Comparison of ENCODE assay signal across 1 cellular context in the genomic region with DNA sequence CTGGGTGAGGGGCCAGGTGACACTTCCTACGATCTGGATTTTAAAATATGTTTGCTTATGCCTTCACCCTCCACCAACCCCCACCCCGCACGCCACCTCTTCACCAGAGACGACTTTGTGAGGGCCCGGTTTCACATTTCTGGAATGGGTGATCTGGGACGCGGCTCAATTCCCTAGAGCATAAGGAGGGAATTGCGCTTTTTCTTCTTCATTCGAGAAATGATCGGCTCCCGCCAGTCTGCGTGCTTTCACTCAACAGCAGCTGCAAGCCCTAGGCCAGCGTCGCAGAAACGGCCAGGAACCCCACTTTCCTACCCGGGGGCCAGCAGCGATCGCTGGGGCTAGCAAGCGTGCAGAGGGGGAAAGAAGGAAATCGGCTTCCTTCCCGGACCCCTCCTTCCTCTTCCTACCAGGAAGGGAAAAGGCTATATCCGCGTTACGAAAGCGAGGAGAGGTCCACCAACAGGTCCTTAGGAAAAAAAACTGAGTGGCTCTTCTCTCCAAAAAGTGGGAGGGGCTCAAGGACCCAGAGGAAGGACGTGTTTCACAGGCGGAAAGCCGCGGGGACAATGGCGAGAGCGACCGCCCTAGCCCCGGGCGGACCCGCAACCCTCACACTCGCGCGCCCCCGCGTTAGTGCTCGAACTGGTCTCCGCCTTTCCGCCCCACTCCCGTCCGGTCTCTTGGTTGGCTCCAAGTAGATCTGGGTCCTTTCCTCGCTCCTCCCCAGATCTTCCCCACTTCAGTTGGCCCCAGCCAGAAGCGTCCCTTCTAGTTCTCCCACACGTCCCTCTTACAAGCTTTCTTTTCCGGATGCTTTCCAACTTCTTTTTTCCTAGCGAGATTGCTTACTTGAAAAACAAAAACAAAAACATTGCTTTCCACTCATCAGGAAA.
A peak's percentile ranks its signal among the peaks of the same experiment; 100 is the strongest.
TF ChIP-seq lines count a peak whose summit lies in the region.

No MANE protein-coding gene starts in this region.

TF ChIP-seq in HEK293, 187 proteins besides CTCF, POLR2A, EP300 and RAD21 (continued from another document and continues in another):
- TF ChIP-seq ZNF610 (tag by site-specific recombination; IDR thresholded peaks at IDR 0.05; ENCODE audit: borderline replicate concordance) (no peak), MEIS1 (CRISPR knock-in tag; IDR thresholded peaks at IDR 0.05; ENCODE audit: borderline replicate concordance) (no peak), TCF7L2 (IDR thresholded peaks at IDR 0.05; ENCODE audit: borderline replicate concordance, low read depth, low read length) (no peak), ZNF76 (tag by site-specific recombination; IDR thresholded peaks at IDR 0.05; ENCODE audit: borderline replicate concordance, low read depth) (no peak), ZNF211 (tag by site-specific recombination; IDR thresholded peaks at IDR 0.05; ENCODE audit: low read depth) (no peak), ZBTB20 (tag by site-specific recombination; IDR thresholded peaks at IDR 0.05) (peak; percentile 66; the same call in 1 of the 2 replicates), ZNF624 (tag by site-specific recombination; IDR thresholded peaks at IDR 0.05) (no peak), ZNF112 (tag by site-specific recombination; IDR thresholded peaks at IDR 0.05) (no peak), ZNF292 (tag by site-specific recombination; IDR thresholded peaks at IDR 0.05; ENCODE audit: borderline replicate concordance, low read depth) (no peak), ZBTB17 (tag by site-specific recombination; IDR thresholded peaks at IDR 0.05) (0 out of 2 replicates have a peak, but pooled peaks have one; percentile 34), ZNF837 (tag by site-specific recombination; IDR thresholded peaks at IDR 0.05) (no peak), IKZF3 (tag by site-specific recombination; IDR thresholded peaks at IDR 0.05) (peak; percentile 62; the same call in 1 of the 2 replicates), OVOL3 (tag by site-specific recombination; IDR thresholded peaks at IDR 0.05) (no peak), FEZF1 (tag by site-specific recombination; IDR thresholded peaks at IDR 0.05) (peak; percentile 81), MZF1 (tag by site-specific recombination; IDR thresholded peaks at IDR 0.05; ENCODE audit: borderline replicate concordance) (no peak; the same call in 1 of the 2 replicates), ZFP41 (tag by site-specific recombination; IDR thresholded peaks at IDR 0.05; ENCODE audit: borderline replicate concordance) (no peak), REPIN1 (tag by site-specific recombination; IDR thresholded peaks at IDR 0.05; ENCODE audit: low read depth) (no peak), ZNF747 (tag by site-specific recombination; IDR thresholded peaks at IDR 0.05) (no peak), ZNF777 (tag by site-specific recombination; IDR thresholded peaks at IDR 0.05; ENCODE audit: borderline replicate concordance) (no peak), ZBTB21 (tag by site-specific recombination; IDR thresholded peaks at IDR 0.05) (no peak), ZNF416 (tag by site-specific recombination; IDR thresholded peaks at IDR 0.05) (no peak), ZNF391 (tag by site-specific recombination; IDR thresholded peaks at IDR 0.05; ENCODE audit: borderline replicate concordance, low read depth) (no peak; the same call in 1 of the 2 replicates), ZNF10 (tag by site-specific recombination; IDR thresholded peaks at IDR 0.05) (no peak), ZNF571 (tag by site-specific recombination; IDR thresholded peaks at IDR 0.05) (no peak), ZNF169 (tag by site-specific recombination; IDR thresholded peaks at IDR 0.05) (no peak), ZNF24 (tag by site-specific recombination; IDR thresholded peaks at IDR 0.05) (no peak), ZFHX2 (tag by site-specific recombination; conservative IDR thresholded peaks at IDR 0.05) (peak; percentile 81), ZIC2 (tag by site-specific recombination; IDR thresholded peaks at IDR 0.05) (no peak), ZNF510 (tag by site-specific recombination; IDR thresholded peaks at IDR 0.05; ENCODE audit: insufficient replicate concordance) (no peak), HOXC10 (CRISPR knock-in tag; IDR thresholded peaks at IDR 0.05) (no peak), SCRT2 (tag by site-specific recombination; IDR thresholded peaks at IDR 0.05) (peak; percentile 98), ZNF155 (tag by site-specific recombination; IDR thresholded peaks at IDR 0.05) (no peak), ZNF239 (tag by site-specific recombination; IDR thresholded peaks at IDR 0.05) (no peak), ZNF768 (tag by site-specific recombination; IDR thresholded peaks at IDR 0.05) (no peak), ZNF843 (tag by site-specific recombination; IDR thresholded peaks at IDR 0.05) (no peak), ZNF274 (IDR thresholded peaks at IDR 0.05; ENCODE audit: low read length) (no peak), ZNF274 (tag by site-specific recombination; IDR thresholded peaks at IDR 0.05; ENCODE audit: borderline replicate concordance) (no peak), EGR2 (tag by site-specific recombination; IDR thresholded peaks at IDR 0.05; ENCODE audit: low read depth) (peak; percentile 87), ZBTB48 (tag by site-specific recombination; IDR thresholded peaks at IDR 0.05) (no peak; the same call in none of the 2 replicates), ZNF366 (tag by site-specific recombination; conservative IDR thresholded peaks at IDR 0.05) (peak; percentile 67), ZNF654 (tag by site-specific recombination; IDR thresholded peaks at IDR 0.05; ENCODE audit: low read depth) (no peak), SP2 (tag by site-specific recombination; IDR thresholded peaks at IDR 0.05) (peak; percentile 95), ZNF350 (tag by site-specific recombination; IDR thresholded peaks at IDR 0.05) (no peak), ZNF600 (tag by site-specific recombination; IDR thresholded peaks at IDR 0.05) (peak; percentile 57; the same call in 1 of the 2 replicates)
- TF ChIP-seq, protein P1, sequence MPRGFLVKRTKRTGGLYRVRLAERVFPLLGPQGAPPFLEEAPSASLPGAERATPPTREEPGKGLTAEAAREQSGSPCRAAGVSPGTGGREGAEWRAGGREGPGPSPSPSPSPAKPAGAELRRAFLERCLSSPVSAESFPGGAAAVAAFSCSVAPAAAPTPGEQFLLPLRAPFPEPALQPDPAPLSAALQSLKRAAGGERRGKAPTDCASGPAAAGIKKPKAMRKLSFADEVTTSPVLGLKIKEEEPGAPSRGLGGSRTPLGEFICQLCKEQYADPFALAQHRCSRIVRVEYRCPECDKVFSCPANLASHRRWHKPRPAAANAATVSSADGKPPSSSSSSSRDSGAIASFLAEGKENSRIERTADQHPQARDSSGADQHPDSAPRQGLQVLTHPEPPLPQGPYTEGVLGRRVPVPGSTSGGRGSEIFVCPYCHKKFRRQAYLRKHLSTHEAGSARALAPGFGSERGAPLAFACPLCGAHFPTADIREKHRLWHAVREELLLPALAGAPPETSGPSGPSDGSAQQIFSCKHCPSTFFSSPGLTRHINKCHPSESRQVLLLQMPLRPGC (tag by site-specific recombination; IDR thresholded peaks at IDR 0.05) = peak; percentile 16; the same call in 1 of the 2 replicates
- TF ChIP-seq, protein P2, sequence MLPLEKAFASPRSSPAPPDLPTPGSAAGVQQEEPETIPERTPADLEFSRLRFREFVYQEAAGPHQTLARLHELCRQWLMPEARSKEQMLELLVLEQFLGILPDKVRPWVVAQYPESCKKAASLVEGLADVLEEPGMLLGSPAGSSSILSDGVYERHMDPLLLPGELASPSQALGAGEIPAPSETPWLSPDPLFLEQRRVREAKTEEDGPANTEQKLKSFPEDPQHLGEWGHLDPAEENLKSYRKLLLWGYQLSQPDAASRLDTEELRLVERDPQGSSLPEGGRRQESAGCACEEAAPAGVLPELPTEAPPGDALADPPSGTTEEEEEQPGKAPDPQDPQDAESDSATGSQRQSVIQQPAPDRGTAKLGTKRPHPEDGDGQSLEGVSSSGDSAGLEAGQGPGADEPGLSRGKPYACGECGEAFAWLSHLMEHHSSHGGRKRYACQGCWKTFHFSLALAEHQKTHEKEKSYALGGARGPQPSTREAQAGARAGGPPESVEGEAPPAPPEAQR (tag by site-specific recombination; IDR thresholded peaks at IDR 0.05) = no peak
- TF ChIP-seq, protein P3, sequence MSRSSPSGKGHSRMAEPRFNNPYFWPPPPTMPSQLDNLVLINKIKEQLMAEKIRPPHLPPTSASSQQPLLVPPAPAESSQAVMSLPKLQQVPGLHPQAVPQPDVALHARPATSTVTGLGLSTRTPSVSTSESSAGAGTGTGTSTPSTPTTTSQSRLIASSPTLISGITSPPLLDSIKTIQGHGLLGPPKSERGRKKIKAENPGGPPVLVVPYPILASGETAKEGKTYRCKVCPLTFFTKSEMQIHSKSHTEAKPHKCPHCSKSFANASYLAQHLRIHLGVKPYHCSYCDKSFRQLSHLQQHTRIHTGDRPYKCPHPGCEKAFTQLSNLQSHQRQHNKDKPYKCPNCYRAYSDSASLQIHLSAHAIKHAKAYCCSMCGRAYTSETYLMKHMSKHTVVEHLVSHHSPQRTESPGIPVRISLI (tag by site-specific recombination; IDR thresholded peaks at IDR 0.05) = peak; percentile 88; the same call in 1 of the 2 replicates
- TF ChIP-seq, protein P4, sequence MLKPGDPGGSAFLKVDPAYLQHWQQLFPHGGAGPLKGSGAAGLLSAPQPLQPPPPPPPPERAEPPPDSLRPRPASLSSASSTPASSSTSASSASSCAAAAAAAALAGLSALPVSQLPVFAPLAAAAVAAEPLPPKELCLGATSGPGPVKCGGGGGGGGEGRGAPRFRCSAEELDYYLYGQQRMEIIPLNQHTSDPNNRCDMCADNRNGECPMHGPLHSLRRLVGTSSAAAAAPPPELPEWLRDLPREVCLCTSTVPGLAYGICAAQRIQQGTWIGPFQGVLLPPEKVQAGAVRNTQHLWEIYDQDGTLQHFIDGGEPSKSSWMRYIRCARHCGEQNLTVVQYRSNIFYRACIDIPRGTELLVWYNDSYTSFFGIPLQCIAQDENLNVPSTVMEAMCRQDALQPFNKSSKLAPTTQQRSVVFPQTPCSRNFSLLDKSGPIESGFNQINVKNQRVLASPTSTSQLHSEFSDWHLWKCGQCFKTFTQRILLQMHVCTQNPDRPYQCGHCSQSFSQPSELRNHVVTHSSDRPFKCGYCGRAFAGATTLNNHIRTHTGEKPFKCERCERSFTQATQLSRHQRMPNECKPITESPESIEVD (tag by site-specific recombination; IDR thresholded peaks at IDR 0.05) = no peak
- TF ChIP-seq, protein P5, sequence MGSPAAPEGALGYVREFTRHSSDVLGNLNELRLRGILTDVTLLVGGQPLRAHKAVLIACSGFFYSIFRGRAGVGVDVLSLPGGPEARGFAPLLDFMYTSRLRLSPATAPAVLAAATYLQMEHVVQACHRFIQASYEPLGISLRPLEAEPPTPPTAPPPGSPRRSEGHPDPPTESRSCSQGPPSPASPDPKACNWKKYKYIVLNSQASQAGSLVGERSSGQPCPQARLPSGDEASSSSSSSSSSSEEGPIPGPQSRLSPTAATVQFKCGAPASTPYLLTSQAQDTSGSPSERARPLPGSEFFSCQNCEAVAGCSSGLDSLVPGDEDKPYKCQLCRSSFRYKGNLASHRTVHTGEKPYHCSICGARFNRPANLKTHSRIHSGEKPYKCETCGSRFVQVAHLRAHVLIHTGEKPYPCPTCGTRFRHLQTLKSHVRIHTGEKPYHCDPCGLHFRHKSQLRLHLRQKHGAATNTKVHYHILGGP (tag by site-specific recombination; IDR thresholded peaks at IDR 0.05) = no peak
- TF ChIP-seq, protein P6, sequence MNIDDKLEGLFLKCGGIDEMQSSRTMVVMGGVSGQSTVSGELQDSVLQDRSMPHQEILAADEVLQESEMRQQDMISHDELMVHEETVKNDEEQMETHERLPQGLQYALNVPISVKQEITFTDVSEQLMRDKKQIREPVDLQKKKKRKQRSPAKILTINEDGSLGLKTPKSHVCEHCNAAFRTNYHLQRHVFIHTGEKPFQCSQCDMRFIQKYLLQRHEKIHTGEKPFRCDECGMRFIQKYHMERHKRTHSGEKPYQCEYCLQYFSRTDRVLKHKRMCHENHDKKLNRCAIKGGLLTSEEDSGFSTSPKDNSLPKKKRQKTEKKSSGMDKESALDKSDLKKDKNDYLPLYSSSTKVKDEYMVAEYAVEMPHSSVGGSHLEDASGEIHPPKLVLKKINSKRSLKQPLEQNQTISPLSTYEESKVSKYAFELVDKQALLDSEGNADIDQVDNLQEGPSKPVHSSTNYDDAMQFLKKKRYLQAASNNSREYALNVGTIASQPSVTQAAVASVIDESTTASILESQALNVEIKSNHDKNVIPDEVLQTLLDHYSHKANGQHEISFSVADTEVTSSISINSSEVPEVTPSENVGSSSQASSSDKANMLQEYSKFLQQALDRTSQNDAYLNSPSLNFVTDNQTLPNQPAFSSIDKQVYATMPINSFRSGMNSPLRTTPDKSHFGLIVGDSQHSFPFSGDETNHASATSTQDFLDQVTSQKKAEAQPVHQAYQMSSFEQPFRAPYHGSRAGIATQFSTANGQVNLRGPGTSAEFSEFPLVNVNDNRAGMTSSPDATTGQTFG (tag by site-specific recombination; IDR thresholded peaks at IDR 0.05; ENCODE audit: borderline replicate concordance) = no peak
- TF ChIP-seq, protein P7, sequence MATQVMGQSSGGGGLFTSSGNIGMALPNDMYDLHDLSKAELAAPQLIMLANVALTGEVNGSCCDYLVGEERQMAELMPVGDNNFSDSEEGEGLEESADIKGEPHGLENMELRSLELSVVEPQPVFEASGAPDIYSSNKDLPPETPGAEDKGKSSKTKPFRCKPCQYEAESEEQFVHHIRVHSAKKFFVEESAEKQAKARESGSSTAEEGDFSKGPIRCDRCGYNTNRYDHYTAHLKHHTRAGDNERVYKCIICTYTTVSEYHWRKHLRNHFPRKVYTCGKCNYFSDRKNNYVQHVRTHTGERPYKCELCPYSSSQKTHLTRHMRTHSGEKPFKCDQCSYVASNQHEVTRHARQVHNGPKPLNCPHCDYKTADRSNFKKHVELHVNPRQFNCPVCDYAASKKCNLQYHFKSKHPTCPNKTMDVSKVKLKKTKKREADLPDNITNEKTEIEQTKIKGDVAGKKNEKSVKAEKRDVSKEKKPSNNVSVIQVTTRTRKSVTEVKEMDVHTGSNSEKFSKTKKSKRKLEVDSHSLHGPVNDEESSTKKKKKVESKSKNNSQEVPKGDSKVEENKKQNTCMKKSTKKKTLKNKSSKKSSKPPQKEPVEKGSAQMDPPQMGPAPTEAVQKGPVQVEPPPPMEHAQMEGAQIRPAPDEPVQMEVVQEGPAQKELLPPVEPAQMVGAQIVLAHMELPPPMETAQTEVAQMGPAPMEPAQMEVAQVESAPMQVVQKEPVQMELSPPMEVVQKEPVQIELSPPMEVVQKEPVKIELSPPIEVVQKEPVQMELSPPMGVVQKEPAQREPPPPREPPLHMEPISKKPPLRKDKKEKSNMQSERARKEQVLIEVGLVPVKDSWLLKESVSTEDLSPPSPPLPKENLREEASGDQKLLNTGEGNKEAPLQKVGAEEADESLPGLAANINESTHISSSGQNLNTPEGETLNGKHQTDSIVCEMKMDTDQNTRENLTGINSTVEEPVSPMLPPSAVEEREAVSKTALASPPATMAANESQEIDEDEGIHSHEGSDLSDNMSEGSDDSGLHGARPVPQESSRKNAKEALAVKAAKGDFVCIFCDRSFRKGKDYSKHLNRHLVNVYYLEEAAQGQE (tag by site-specific recombination; IDR thresholded peaks at IDR 0.05) = no peak
